Comparison of ENCODE assay signal across 8 cellular contexts in the genomic region with DNA sequence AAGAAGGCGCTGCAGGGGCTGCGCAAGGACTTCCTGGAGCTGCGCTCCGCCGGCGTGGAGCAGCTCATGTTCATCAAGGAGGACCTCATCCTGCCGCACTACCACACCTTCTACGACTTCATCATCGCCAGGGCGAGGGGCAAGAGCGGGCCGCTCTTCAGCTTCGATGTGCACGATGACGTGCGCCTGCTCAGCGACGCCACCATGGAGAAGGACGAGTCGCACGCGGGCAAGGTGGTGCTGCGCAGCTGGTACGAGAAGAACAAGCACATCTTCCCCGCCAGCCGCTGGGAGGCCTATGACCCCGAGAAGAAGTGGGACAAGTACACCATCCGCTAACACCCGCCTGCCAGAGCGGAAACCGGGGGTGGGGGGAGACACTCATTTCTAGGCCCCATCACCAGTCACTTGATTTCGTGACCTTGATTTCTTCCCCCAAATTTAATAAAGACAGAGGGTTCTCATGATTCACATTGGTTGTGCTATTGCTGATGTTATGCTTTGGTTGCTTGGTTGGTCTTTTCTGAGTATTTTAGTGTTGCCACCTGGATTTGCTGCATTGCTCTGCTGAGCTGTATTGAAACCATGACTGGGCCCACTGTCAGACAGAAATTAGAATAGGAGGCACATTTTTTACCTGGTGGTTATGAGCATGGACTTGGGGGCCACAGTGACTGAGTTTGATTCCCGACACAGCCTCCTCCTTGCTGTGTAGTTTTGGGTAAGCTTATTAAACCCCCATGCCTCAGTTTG. TPM values are rescaled to one million over a fixed set of nuclear protein-coding genes. Genes with fewer than 3 reads are reported as not detected.
A peak's percentile ranks its signal among the peaks of the same experiment; 100 is the strongest.
DNase-seq lines count a peak whose midpoint lies in the region; TF ChIP-seq lines count a peak whose summit lies in the region.

No MANE protein-coding gene starts in this region.

- H3K27me3 ChIP-seq in Karpas-422 (ENCODE audit: low read length): no peaks in the 10 kb centered on the region

- H3K4me2 ChIP-seq in Karpas-422 (ENCODE audit: low read depth, low read length, poor library complexity, severe bottlenecking): no peak overlapping the region

- no peaks in the 10 kb centered on the region for H3K79me2 ChIP-seq in Karpas-422 (ENCODE audit: low read length)

- H2AFZ ChIP-seq in Karpas-422 (ENCODE audit: low read length): no peak overlapping the region

- H3K36me3 ChIP-seq in Karpas-422 (ENCODE audit: insufficient read depth, low read length): no peaks in the 10 kb centered on the region

- peaks cover 6% of the 10 kb centered on the region for H3K4me1 ChIP-seq in Karpas-422 (ENCODE audit: low read length)

- no peaks in the 10 kb centered on the region for H3K9me3 ChIP-seq in Karpas-422 (ENCODE audit: low read length)

- no peak overlapping the region for H3K27ac ChIP-seq in Karpas-422 (ENCODE audit: low read length)

- H3K9ac ChIP-seq in Karpas-422 (ENCODE audit: low read length): no peak overlapping the region

- no peak for TF ChIP-seq CTCF in GM10266 (IDR thresholded peaks at IDR 0.05; ENCODE audit: control insufficient read depth, insufficient read depth, low read depth, missing control alignments)
- no peak for TF ChIP-seq CTCF in choroid plexus epithelial cell (conservative IDR thresholded peaks at IDR 0.05; ENCODE audit: low read depth, low read length)
- no peak for TF ChIP-seq CTCF in foreskin fibroblast (IDR thresholded peaks at IDR 0.05; ENCODE audit: low read depth, low read length)

- no peaks in the 10 kb centered on the region for H4K20me1 ChIP-seq in Karpas-422 (ENCODE audit: insufficient read depth, low read depth, low read length)

- DNase-seq in GM10266 (ENCODE audit: extremely low spot score) (peak; percentile 47), choroid plexus epithelial cell (ENCODE audit: low read depth) (no peak), Karpas-422 (no peak), foreskin fibroblast (no peak), NOMO-1 treated with DMSO at 0.1 percent for 48 hours (lab: John Stamatoyannopoulos, UW; ENCODE audit: unreplicated experiment) (no peak), cerebellar cortex (ENCODE audit: low spot score) (no peak)
- DNase-seq in activated CD4-positive, CD25-positive, alpha-beta regulatory T cell treated with anti-CD3 and anti-CD28 coated beads, Interleukin-2, amount 50 U/mL, for 72 hours: peak; percentile 37
- peak; percentile 62 for DNase-seq in stimulated activated CD4-positive, alpha-beta T cell treated with anti-CD3 and anti-CD28 coated beads, Interleukin-1b, Interleukin-23, amount 100 ng/mL, for 48 hours

- H3K9me2 ChIP-seq in Karpas-422 (replicated peaks; ENCODE audit: insufficient read depth, low read length): no peaks in the 10 kb centered on the region

- H3K4me3 ChIP-seq in choroid plexus epithelial cell (ENCODE audit: low read depth, low read length) (peak overlapping the region; percentile 67), Karpas-422 (ENCODE audit: low read length) (no peak overlapping the region), foreskin fibroblast (ENCODE audit: low read depth in 1 of 2, low read length in 2 of 2) (peak overlapping the region in 1 of 2 donors; percentile 63)

RNA-seq across cellular contexts. Expression of gene FAM50B, which starts 1.5 kb away (rescaled TPM):
- 0.48 TPM in 1 of 2 replicates, not detected in the other for total RNA-seq in Karpas-422 (2014; rRNA removed; shearing (Covaris generic); ENCODE audit: low replicate concordance)

Comparison
In these comparisons a context has a peak if more than half of its experiments do, and no peak if none do; other contexts are left out.
1. DNase-seq: peak in GM10266 (single experiment), activated CD4-positive, CD25-positive, alpha-beta regulatory T cell treated with anti-CD3 and anti-CD28 coated beads, Interleukin-2, amount 50 U/mL, for 72 hours (single experiment) and stimulated activated CD4-positive, alpha-beta T cell treated with anti-CD3 and anti-CD28 coated beads, Interleukin-1b, Interleukin-23, amount 100 ng/mL, for 48 hours (single experiment); none in choroid plexus epithelial cell (single experiment), Karpas-422 (single experiment), foreskin fibroblast (0 of 2), NOMO-1 treated with DMSO at 0.1 percent for 48 hours (single experiment) and cerebellar cortex (single experiment).